Comparison of ENCODE assay signal across 17 cellular contexts in the genomic region with DNA sequence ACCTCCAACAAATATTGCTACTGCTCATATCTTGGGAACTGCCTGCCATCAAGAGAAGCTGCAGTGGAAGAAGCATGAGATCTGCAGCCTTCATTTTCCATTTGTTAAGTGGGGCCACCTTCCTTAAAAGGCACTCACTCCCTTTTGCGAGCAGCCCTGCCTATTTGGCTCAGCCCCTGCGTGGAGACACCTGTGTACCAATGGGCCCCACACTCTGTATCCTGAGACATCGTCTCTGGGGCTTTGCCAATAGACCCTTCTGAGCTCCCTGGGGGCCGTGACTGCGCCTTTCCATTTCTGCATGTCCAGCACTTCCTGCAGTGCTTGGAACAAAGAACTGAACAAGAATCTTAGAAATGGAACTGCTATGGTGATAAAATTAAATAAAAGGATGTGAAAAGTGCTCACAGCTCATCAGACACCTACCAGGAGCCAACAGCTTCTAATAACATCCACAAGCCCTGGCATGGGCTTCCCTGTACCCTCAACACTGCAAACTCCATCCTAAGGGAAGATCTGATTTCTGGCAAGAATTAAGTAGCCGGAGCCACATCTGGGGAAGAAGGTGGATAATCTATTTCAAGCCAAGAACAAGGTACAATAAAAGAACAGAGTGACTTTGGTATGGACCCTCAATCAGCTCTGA. TPM values are rescaled to one million over a fixed set of nuclear protein-coding genes. Genes with fewer than 3 reads are reported as not detected.
A peak's percentile ranks its signal among the peaks of the same experiment; 100 is the strongest.
DNase-seq lines count a peak whose midpoint lies in the region; TF ChIP-seq lines count a peak whose summit lies in the region.
"Had no signal": no experiment of that assay in that cellular context is flagged by ENCODE, and none has a peak within 500 bp of the region (broad histone marks: within the 10 kb centered on the region; RNA-seq: fewer than 3 reads in every experiment).

No MANE protein-coding gene starts in this region.

- peak overlapping the region; percentile 36; the same call in 1 of the 2 replicates for H3K4me2 ChIP-seq in OCI-LY3 (ENCODE audit: low read length)

- H3K36me3 ChIP-seq in HEK293 (ENCODE audit: control insufficient read depth in 2 of 2, insufficient read depth in 1 of 2, low read length in 2 of 2) (peaks cover 75 to 100% of the 10 kb centered on the region in 2 experiments), OCI-LY3 (replicated peaks; ENCODE audit: low read depth, low read length) (peaks cover 90% of the 10 kb centered on the region), esophagus squamous epithelium (peaks cover 15 to 100% (median 52%) of the 10 kb centered on the region in 3 donors)

- H3K4me3 ChIP-seq in HEK293 (ENCODE audit: low read depth, low read length) (no peak overlapping the region), OCI-LY3 (ENCODE audit: low read length) (no peak overlapping the region), esophagus squamous epithelium (no peak overlapping the region)
- H3K4me3 ChIP-seq: SJSA1 had no signal

- whole genome bisulfite sequencing in esophagus squamous epithelium, 2 donors, result 76 to 80% methylated on average over 5 to 6 of the region's 6 CpGs

- TF ChIP-seq POLR2A in esophagus squamous epithelium (IDR thresholded peaks at IDR 0.05), result no peak

- intact Hi-C loops in esophagus squamous epithelium (cut with DNase I), result no loop called here

- H2AFZ ChIP-seq in OCI-LY3 (ENCODE audit: low read depth, low read length), result no peak overlapping the region

- POLR2A ChIA-PET in HEK293 (lab: Yijun Ruan, JAX), result no interaction called here

- H3K79me2 ChIP-seq in OCI-LY3 (ENCODE audit: low read length), result no peaks in the 10 kb centered on the region; the same call in 1 of the 2 replicates

- H3K4me1 ChIP-seq in HEK293 (ENCODE audit: control insufficient read depth, insufficient read depth, low read length) (no peaks in the 10 kb centered on the region), OCI-LY3 (ENCODE audit: low read length) (peaks cover 21% of the 10 kb centered on the region), esophagus squamous epithelium (no peaks in the 10 kb centered on the region)

- no peaks in the 10 kb centered on the region for H3K9me3 ChIP-seq in HEK293 (ENCODE audit: control insufficient read depth, insufficient read depth, low read depth, low read length)
- H3K9me3 ChIP-seq in OCI-LY3 (ENCODE audit: insufficient read depth, low read length), result no peaks in the 10 kb centered on the region
- no peaks in the 10 kb centered on the region for H3K9me3 ChIP-seq in esophagus squamous epithelium
- H3K9me3 ChIP-seq: SJSA1 had no signal

- no peak overlapping the region for H3K9ac ChIP-seq in OCI-LY3 (ENCODE audit: low read length)

- TF ChIP-seq CTCF in HEK293 (tag by site-specific recombination; IDR thresholded peaks at IDR 0.05) (no peak), OCI-LY3 (IDR thresholded peaks at IDR 0.05; ENCODE audit: low read depth, low read length) (no peak), esophagus squamous epithelium (IDR thresholded peaks at IDR 0.05) (no peak)

- peaks cover 10% of the 10 kb centered on the region; the same call in 1 of the 2 replicates for H4K20me1 ChIP-seq in OCI-LY3 (ENCODE audit: insufficient read depth, low read length)

- peak; percentile 55 for DNase-seq in DMS79 treated with DMSO at 0.1 percent for 48 hours (lab: John Stamatoyannopoulos, UW)
- DNase-seq in islet precursor cell, result peak; percentile 41
- no peak for DNase-seq in esophagus squamous epithelium (lab: John Stamatoyannopoulos, UW)
- no peak for DNase-seq in epidermal melanocyte (ENCODE audit: insufficient read length, low spot score)
- no peak for DNase-seq in SW 1271 (lab: John Stamatoyannopoulos, UW)
- DNase-seq in nucleus accumbens (lab: John Stamatoyannopoulos, UW), result no peak
- DNase-seq: activated CD4-positive, alpha-beta memory T cell treated with anti-CD3 and anti-CD28 coated beads for 36 hours; CD4-positive, CD25-positive, alpha-beta regulatory T cell; effector CD8-positive, alpha-beta T cell; GDM1; kidney glomerular epithelial cell; mesendoderm; stimulated activated naive CD4-positive, alpha-beta T cell had no signal

- H3K27me3 ChIP-seq in OCI-LY3 (ENCODE audit: low read depth, low read length) (no peaks in the 10 kb centered on the region), esophagus squamous epithelium (no peaks in the 10 kb centered on the region)
- H3K27me3 ChIP-seq: SJSA1 had no signal

- CTCF ChIA-PET in HEK293 (lab: Yijun Ruan, JAX), result interaction anchor here (0.5 to 1.3 kb wide), 2 partner anchors 35 to 246 kb away, joined by 3 to 6 read pairs; no protein-coding TSS in a partner anchor

- H3K27ac ChIP-seq in HEK293 (ENCODE audit: extremely low read depth, low read depth, low read length) (no peak overlapping the region), OCI-LY3 (ENCODE audit: low read length) (no peak overlapping the region), esophagus squamous epithelium (no peak overlapping the region)
- H3K27ac ChIP-seq: HL-60, SJSA1 had no signal

TF ChIP-seq in HEK293, 187 proteins besides CTCF, POLR2A, EP300 and RAD21 (continues in another document):
- no peak for TF ChIP-seq ZNF221 (tag by site-specific recombination; IDR thresholded peaks at IDR 0.05; ENCODE audit: borderline replicate concordance)
- TF ChIP-seq, protein P1, sequence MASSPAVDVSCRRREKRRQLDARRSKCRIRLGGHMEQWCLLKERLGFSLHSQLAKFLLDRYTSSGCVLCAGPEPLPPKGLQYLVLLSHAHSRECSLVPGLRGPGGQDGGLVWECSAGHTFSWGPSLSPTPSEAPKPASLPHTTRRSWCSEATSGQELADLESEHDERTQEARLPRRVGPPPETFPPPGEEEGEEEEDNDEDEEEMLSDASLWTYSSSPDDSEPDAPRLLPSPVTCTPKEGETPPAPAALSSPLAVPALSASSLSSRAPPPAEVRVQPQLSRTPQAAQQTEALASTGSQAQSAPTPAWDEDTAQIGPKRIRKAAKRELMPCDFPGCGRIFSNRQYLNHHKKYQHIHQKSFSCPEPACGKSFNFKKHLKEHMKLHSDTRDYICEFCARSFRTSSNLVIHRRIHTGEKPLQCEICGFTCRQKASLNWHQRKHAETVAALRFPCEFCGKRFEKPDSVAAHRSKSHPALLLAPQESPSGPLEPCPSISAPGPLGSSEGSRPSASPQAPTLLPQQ (tag by site-specific recombination; IDR thresholded peaks at IDR 0.05), result peak; percentile 45; the same call in 1 of the 2 replicates
- no peak for TF ChIP-seq WT1 (tag by site-specific recombination; IDR thresholded peaks at IDR 0.05)
- no peak for TF ChIP-seq ZNF626 (tag by site-specific recombination; IDR thresholded peaks at IDR 0.05)
- TF ChIP-seq ZFP69B (tag by site-specific recombination; IDR thresholded peaks at IDR 0.05), result peak; percentile 62; the same call in 1 of the 2 replicates
- no peak for TF ChIP-seq ZNF280D (tag by site-specific recombination; IDR thresholded peaks at IDR 0.05)
- TF ChIP-seq ZNF530 (tag by site-specific recombination; IDR thresholded peaks at IDR 0.05; ENCODE audit: low read depth), result no peak
- no peak for TF ChIP-seq ZNF585B (tag by site-specific recombination; IDR thresholded peaks at IDR 0.05)
- TF ChIP-seq ZNF324 (tag by site-specific recombination; IDR thresholded peaks at IDR 0.05), result no peak
- TF ChIP-seq KLF8 (tag by site-specific recombination; IDR thresholded peaks at IDR 0.05), result no peak
- no peak for TF ChIP-seq ZNF311 (tag by site-specific recombination; IDR thresholded peaks at IDR 0.05; ENCODE audit: borderline replicate concordance)
- TF ChIP-seq ZNF843 (tag by site-specific recombination; IDR thresholded peaks at IDR 0.05), result no peak
- TF ChIP-seq ZNF362 (tag by site-specific recombination; IDR thresholded peaks at IDR 0.05), result no peak

RNA-seq across cellular contexts. Expression of gene PARP1, which starts 36.7 kb away (rescaled TPM):
- 100 to 1,000 TPM in 1 of 4 donors, 10 to 100 TPM in 3; 56.1 to 119 (median 85.0) TPM for total RNA-seq in esophagus squamous epithelium

Comparison
In these comparisons a context has a peak if more than half of its experiments do, and no peak if none do; other contexts are left out.
1. DNase-seq: peak in DMS79 treated with DMSO at 0.1 percent for 48 hours (single experiment) and islet precursor cell (single experiment); none in esophagus squamous epithelium (single experiment), epidermal melanocyte (single experiment), SW 1271 (0 of 2) and nucleus accumbens (0 of 56).